ENCODE assay signal across 15 cellular contexts in genomic region chr10:76922666-76923065, GRCh38.
"Had no signal": no experiment of that assay in that cellular context is flagged by ENCODE, and none has a peak within 500 bp of the region (broad histone marks: within the 10 kb centered on the region; RNA-seq: fewer than 3 reads in every experiment).

No MANE protein-coding gene starts in this region.

- DNase-seq: activated CD4-positive, alpha-beta T cell treated with anti-CD3 and anti-CD28 coated beads for 1 hour; activated effector memory CD4-positive, alpha-beta T cell treated with anti-CD3 and anti-CD28 coated beads, Interleukin-2, amount 50 U/mL, for 16 hours; activated naive CD4-positive, alpha-beta T cell treated with anti-CD3 and anti-CD28 coated beads, Interleukin-2, amount 50 U/mL, for 16 hours; activated T-cell treated with anti-CD3 and anti-CD28 coated beads, Interleukin-2, amount 50 U/mL, for 72 hours; cerebellar nuclear complex; effector memory CD8-positive, alpha-beta T cell; left ventricle myocardium superior; occipital lobe; posterior cingulate gyrus; small intestine; stimulated activated CD4-positive, alpha-beta T cell treated with anti-CD3 and anti-CD28 coated beads, Interleukin-15, amount 100 ng/mL, for 24 hours; stimulated activated CD4-positive, alpha-beta T cell treated with anti-CD3 and anti-CD28 coated beads, Interleukin-4, amount 100 ng/mL, for 1 hour; SW 1271; T-helper 2 cell; WERI-Rb-1 had no signal

- H3K27ac ChIP-seq: WERI-Rb-1 had no signal

- H3K36me3 ChIP-seq: WERI-Rb-1 had no signal
